In genomic region chr3:184513276-184514150, GRCh38 we compare ENCODE assay signal across 8 cellular contexts. TPM values are rescaled to one million over a fixed set of nuclear protein-coding genes. Genes with fewer than 3 reads are reported as not detected.
A peak's percentile ranks its signal among the peaks of the same experiment; 100 is the strongest.
DNase-seq lines count a peak whose midpoint lies in the region; ATAC-seq, FAIRE-seq and TF ChIP-seq lines count a peak whose summit lies in the region.

No MANE protein-coding gene starts in this region.

- no peaks in the 10 kb centered on the region for H3K36me3 ChIP-seq in kidney (ENCODE audit: control insufficient read depth in 1 of 2, insufficient read depth in 2 of 2, low read length in 2 of 2)

- intact Hi-C loops in kidney (cut with DNase I) = no loop called here

- peaks cover 2% of the 10 kb centered on the region for H3K36me3 Mint-ChIP-seq in central memory CD8-positive, alpha-beta T cell (ENCODE audit: insufficient read depth)

- peak; percentile 48 for DNase-seq in NCI-H226
- DNase-seq in activated CD4-positive, CD25-positive, alpha-beta regulatory T cell treated with anti-CD3 and anti-CD28 coated beads, Interleukin-2, amount 50 U/mL, for 16 hours (ENCODE audit: low read depth, low spot score) = peak; percentile 53
- peak; percentile 69 to 75 for DNase-seq in central memory CD8-positive, alpha-beta T cell (ENCODE audit: low spot score in 2 of 2)
- peak; percentile 92 for DNase-seq in kidney
- DNase-seq in stimulated activated CD4-positive, alpha-beta T cell treated with anti-CD3 and anti-CD28 coated beads, Interleukin-12 subunit alpha, Interleukin-12 subunit beta, amount 100 ng/mL, for 48 hours (ENCODE audit: low read depth in 2 of 3, low spot score in 1 of 3) = peak; percentile 73 to 85 (median 76)

- no peaks in the 10 kb centered on the region for H3K9me3 ChIP-seq in kidney (ENCODE audit: control insufficient read depth in 1 of 2, low read length in 2 of 2)

- no peak overlapping the region for H3K27ac Mint-ChIP-seq in central memory CD8-positive, alpha-beta T cell (ENCODE audit: low read depth)

- ATAC-seq in GM18498 (IDR thresholded peaks at IDR 0.05; ENCODE audit: unreplicated experiment) = peak; percentile 91
- peak; percentile 79 for ATAC-seq in HG03108 (IDR thresholded peaks at IDR 0.05; ENCODE audit: unreplicated experiment)
- ATAC-seq in central memory CD8-positive, alpha-beta T cell (replicated peaks; ENCODE audit: extremely low read depth, poor library complexity, severe bottlenecking) = peak; percentile 98
- no peak for ATAC-seq in GM21447 (IDR thresholded peaks at IDR 0.05; ENCODE audit: unreplicated experiment)

- peak; percentile 81 for TF ChIP-seq CTCF in kidney (IDR thresholded peaks at IDR 0.05; ENCODE audit: borderline replicate concordance, extremely low read depth, insufficient read depth)

- H3K4me3 Mint-ChIP-seq in central memory CD8-positive, alpha-beta T cell = peak overlapping the region; percentile 21

- H3K4me1 ChIP-seq in kidney (ENCODE audit: control insufficient read depth in 1 of 2, insufficient read depth in 1 of 2, low read depth in 1 of 2, low read length in 2 of 2) = peaks cover 0 to 4% of the 10 kb centered on the region in 2 donors

- no peak overlapping the region for H3K27ac ChIP-seq in kidney (ENCODE audit: low read depth in 2 of 2, low read length in 2 of 2)

- no peaks in the 10 kb centered on the region for H3K4me1 Mint-ChIP-seq in central memory CD8-positive, alpha-beta T cell

- H3K9me3 Mint-ChIP-seq in central memory CD8-positive, alpha-beta T cell = no peaks in the 10 kb centered on the region

- no peak overlapping the region for H3K9ac ChIP-seq in kidney (ENCODE audit: low read length in 2 of 2)

- H3K4me3 ChIP-seq in kidney (ENCODE audit: low read length in 2 of 2) = peak overlapping the region; percentile 25 to 36

- FAIRE-seq in kidney (lab: Jason Lieb, UNC) = no peak

- H3K27me3 Mint-ChIP-seq in central memory CD8-positive, alpha-beta T cell = peaks cover 97% of the 10 kb centered on the region

RNA-seq across cellular contexts. Expression of gene EPHB3, which starts 48.1 kb away (rescaled TPM):
- total RNA-seq in kidney = 1.4 TPM
- polyA plus RNA-seq in kidney (ENCODE audit: insufficient read depth, low read depth, low replicate concordance) = 3.8 TPM
